ENCODE assay signal across 8 cellular contexts in the genomic region with DNA sequence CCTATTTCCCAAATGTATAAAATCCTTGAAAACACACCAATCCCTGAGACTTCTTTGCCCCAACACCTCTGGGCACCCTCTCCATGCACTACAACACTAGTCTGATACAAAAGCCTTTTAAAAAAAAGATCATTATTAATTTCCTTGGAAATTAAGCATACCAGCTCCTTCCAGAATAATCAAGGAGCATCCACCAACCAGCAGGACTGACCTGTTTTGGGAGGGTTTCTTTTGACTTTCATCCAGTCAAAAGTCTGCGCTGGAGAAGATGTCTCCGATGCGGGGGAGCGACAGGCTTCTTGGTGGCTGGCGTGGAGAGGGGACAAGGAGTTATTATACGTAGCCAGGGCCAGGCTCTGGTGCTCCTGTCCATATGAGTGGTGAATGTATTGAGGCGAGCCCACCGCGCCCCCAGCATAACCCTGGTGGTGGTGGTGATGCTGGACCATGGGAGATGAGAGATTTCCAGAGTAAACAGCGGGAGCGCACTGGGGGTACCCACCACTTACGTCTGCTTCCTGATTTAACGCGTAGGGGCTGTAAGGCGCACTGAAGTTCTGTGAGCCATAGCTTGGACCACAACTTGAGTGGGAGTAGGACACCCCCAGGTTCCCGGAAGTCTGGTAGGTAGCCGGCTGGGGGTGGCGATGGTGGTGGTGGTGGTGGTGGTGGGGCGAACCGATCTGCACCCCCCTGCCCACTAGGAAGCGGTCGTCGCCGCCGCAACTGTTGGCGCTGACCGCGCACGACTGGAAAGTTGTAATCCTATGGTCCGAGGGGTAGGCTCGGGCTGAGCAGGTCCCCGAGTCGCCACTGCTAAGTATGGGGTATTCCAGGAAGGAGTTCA. TPM values are rescaled to one million over a fixed set of nuclear protein-coding genes. Genes with fewer than 3 reads are reported as not detected.
DNase-seq lines count a peak whose midpoint lies in the region; ATAC-seq and TF ChIP-seq lines count a peak whose summit lies in the region.

No MANE protein-coding gene starts in this region.

- peak overlapping the region; percentile 52 to 87 (median 57) for H3K4me3 ChIP-seq in heart right ventricle
- peak overlapping the region; percentile 85 to 97 (median 92) for H3K4me3 ChIP-seq in esophagus squamous epithelium
- peak overlapping the region; percentile 78 to 97 (median 88) for H3K4me3 ChIP-seq in gastrocnemius medialis

- POLR2A ChIA-PET in RWPE1 (lab: Yijun Ruan, JAX; ENCODE audit: low non-redundant PET): no interaction called here

- in situ Hi-C loops in gastrocnemius medialis (cut with MboI; ENCODE audit: low sequenced_read_pairs in 4 of 4): no loop called here

- no peak for DNase-seq in heart right ventricle
- DNase-seq in cardiac septum (ENCODE audit: low spot score): no peak
- no peak for DNase-seq in RWPE1 (ENCODE audit: low spot score)
- DNase-seq in esophagus squamous epithelium (lab: John Stamatoyannopoulos, UW): no peak
- DNase-seq in gastrocnemius medialis: no peak
- no peak for DNase-seq in NCI-H446 treated with DMSO at 0.1 percent for 48 hours (lab: John Stamatoyannopoulos, UW)
- DNase-seq in HuH-7.5 (ENCODE audit: low spot score): no peak

- TF ChIP-seq POLR2A in esophagus squamous epithelium (IDR thresholded peaks at IDR 0.05) (no peak), gastrocnemius medialis (IDR thresholded peaks at IDR 0.05) (no peak)

- no peaks in the 10 kb centered on the region for H3K36me3 ChIP-seq in heart right ventricle
- H3K36me3 ChIP-seq in esophagus squamous epithelium: no peaks in the 10 kb centered on the region
- H3K36me3 ChIP-seq in gastrocnemius medialis: no peaks in the 10 kb centered on the region

- ATAC-seq in heart right ventricle (peak in 1 of 8 donors; percentile 24), gastrocnemius medialis (no peak), GM19463 (IDR thresholded peaks at IDR 0.05; ENCODE audit: unreplicated experiment) (no peak)

- intact Hi-C loops in heart right ventricle (cut with DNase I) (loop anchor here in 1 of 10 donors (5.0 kb wide), 1 partner anchor 37 kb away; the partner anchor contains the start of gene HOXA4), cardiac septum (cut with DNase I) (no loop called here), esophagus squamous epithelium (cut with DNase I) (loop anchor here (5.0 kb wide), 1 partner anchor 233 kb away; the partner anchor contains the start of gene SKAP2), gastrocnemius medialis (cut with DNase I; ENCODE audit: low total_unique reads) (no loop called here)

- H3K27me3 ChIP-seq in heart right ventricle (peaks cover 17 to 100% (median 100%) of the 10 kb centered on the region in 7 donors), esophagus squamous epithelium (peaks cover 0 to 2% (median 0%) of the 10 kb centered on the region in 4 donors), gastrocnemius medialis (no peaks in the 10 kb centered on the region)

- H3K4me1 ChIP-seq in heart right ventricle (peaks cover 0 to 39% (median 27%) of the 10 kb centered on the region in 9 donors), esophagus squamous epithelium (peaks cover 0 to 55% (median 9%) of the 10 kb centered on the region in 3 donors), gastrocnemius medialis (peaks cover 11 to 24% of the 10 kb centered on the region in 2 donors)

- H3K9me3 ChIP-seq in heart right ventricle: no peaks in the 10 kb centered on the region
- no peaks in the 10 kb centered on the region for H3K9me3 ChIP-seq in esophagus squamous epithelium
- no peaks in the 10 kb centered on the region for H3K9me3 ChIP-seq in gastrocnemius medialis

- TF ChIP-seq CTCF in heart right ventricle (IDR thresholded peaks at IDR 0.05) (no peak), RWPE1 (conservative IDR thresholded peaks at IDR 0.05; ENCODE audit: low read depth) (no peak), esophagus squamous epithelium (IDR thresholded peaks at IDR 0.05) (no peak), gastrocnemius medialis (IDR thresholded peaks at IDR 0.05 in 4 of 5, conservative IDR thresholded peaks at IDR 0.05 in 1 of 5) (no peak)

- H3K27ac ChIP-seq in heart right ventricle: peak overlapping the region in 1 of 10 donors; percentile 92
- H3K27ac ChIP-seq in RWPE1: peak overlapping the region; percentile 95
- H3K27ac ChIP-seq in esophagus squamous epithelium: peak overlapping the region; percentile 96 to 99 (median 98)
- peak overlapping the region in 1 of 4 donors; percentile 81 for H3K27ac ChIP-seq in gastrocnemius medialis

- CTCF ChIA-PET in RWPE1 (lab: Yijun Ruan, JAX): interaction anchor here (0.6 to 3.3 kb wide), 4 partner anchors 21 to 1280 kb away, joined by 3 to 13 read pairs (median 3); partner anchors contain the start of gene HOXA5

- WGBS in heart right ventricle, 2 donors: 3 to 8% methylated on average over 33 of the region's 33 CpGs
- WGBS in esophagus squamous epithelium, 2 donors: 8 to 10% methylated on average over 13 to 22 of the region's 33 CpGs

RNA-seq across cellular contexts. Expression of gene HOXA1, which starts 0.5 kb away (rescaled TPM):
- total RNA-seq in heart right ventricle (under 1 TPM in 2 of 10 donors, not detected in 8; 0.15 to 0.37 TPM), cardiac septum (0.19 TPM), esophagus squamous epithelium (1 to 10 TPM; 1.6 to 2.5 (median 2.2) TPM), gastrocnemius medialis (under 1 TPM in 2 of 4 donors, not detected in 2; 0.16 to 0.36 TPM)
- polyA plus RNA-seq in heart right ventricle: under 1 TPM in 1 of 2 donors, not detected in 1; 0.07 TPM

RNA-seq across cellular contexts. Expression of gene HOXA2, which starts 7.2 kb away (rescaled TPM):
- total RNA-seq in heart right ventricle: under 1 TPM in 2 of 10 donors, not detected in 8; 0.15 to 0.23 TPM
- polyA plus RNA-seq in heart right ventricle: under 1 TPM; 0.10 to 0.22 TPM
- total RNA-seq in cardiac septum: 0.30 TPM
- 1 to 10 TPM in 3 of 4 donors, under 1 TPM in 1; 0.27 to 3.6 (median 1.5) TPM for total RNA-seq in esophagus squamous epithelium
- total RNA-seq in gastrocnemius medialis: under 1 TPM in 3 of 4 donors, not detected in 1; 0.29 to 0.88 (median 0.38) TPM

RNA-seq across cellular contexts. Expression of gene HOXA4, which starts 35.3 kb away (rescaled TPM):
- 1 to 10 TPM in 1 of 10 donors, under 1 TPM in 5, not detected in 4; 0.20 to 1.1 (median 0.48) TPM for total RNA-seq in heart right ventricle
- polyA plus RNA-seq in heart right ventricle: 1 to 10 TPM in 1 of 2 donors, under 1 TPM in 1; 0.59 to 1.2 TPM
- 1.1 TPM for total RNA-seq in cardiac septum
- total RNA-seq in esophagus squamous epithelium: 1 to 10 TPM; 2.9 to 6.7 (median 4.1) TPM
- total RNA-seq in gastrocnemius medialis: 1 to 10 TPM; 1.7 to 4.2 (median 2.9) TPM

RNA-seq across cellular contexts. Expression of gene HOXA5, which starts 48.2 kb away (rescaled TPM):
- under 1 TPM in 3 of 10 donors, not detected in 7; 0.21 to 0.95 (median 0.28) TPM for total RNA-seq in heart right ventricle
- polyA plus RNA-seq in heart right ventricle: under 1 TPM in 1 of 2 donors, not detected in 1; 0.09 TPM
- total RNA-seq in cardiac septum: 0.30 TPM
- total RNA-seq in esophagus squamous epithelium: 1 to 10 TPM; 3.6 to 8.2 (median 6.8) TPM
- total RNA-seq in gastrocnemius medialis: 1 to 10 TPM; 2.7 to 7.1 (median 7.0) TPM

RNA-seq across cellular contexts. Expression of gene HOXA6, which starts 52.3 kb away (rescaled TPM):
- total RNA-seq in heart right ventricle (not detected), cardiac septum (not detected), esophagus squamous epithelium (1 to 10 TPM in 1 of 4 donors, under 1 TPM in 1, not detected in 2; 0.26 to 1.3 TPM), gastrocnemius medialis (1 to 10 TPM; 2.6 to 5.6 (median 4.2) TPM)
- polyA plus RNA-seq in heart right ventricle: not detected
